11 cellular contexts compared by ENCODE assay signal in genomic region chr1:211632117-211632807, GRCh38. TPM values are rescaled to one million over a fixed set of nuclear protein-coding genes. Genes with fewer than 3 reads are reported as not detected.
A peak's percentile ranks its signal among the peaks of the same experiment; 100 is the strongest.
DNase-seq lines count a peak whose midpoint lies in the region; ATAC-seq, FAIRE-seq and TF ChIP-seq lines count a peak whose summit lies in the region.
"Had no signal": no experiment of that assay in that cellular context is flagged by ENCODE, and none has a peak within 500 bp of the region (broad histone marks: within the 10 kb centered on the region; RNA-seq: fewer than 3 reads in every experiment).

No MANE protein-coding gene starts in this region.

- no peaks in the 10 kb centered on the region for H3K36me3 ChIP-seq in K562 (ENCODE audit: control insufficient read depth, insufficient read depth, low read length)

- CTCF ChIA-PET in K562 (lab: Yijun Ruan, JAX; ENCODE audit: low intra/inter-chr PET ratio), result no interaction called here

- no peak overlapping the region for H3K27ac ChIP-seq in K562 (ENCODE audit: extremely low read depth, low read depth, low read length)

- TF ChIP-seq POLR2A in K562 (conservative IDR thresholded peaks at IDR 0.05), result no peak

- no peak for TF ChIP-seq CTCF in K562 (IDR thresholded peaks at IDR 0.05 in 2 of 3, conservative IDR thresholded peaks at IDR 0.05 in 1 of 3; ENCODE audit: insufficient read depth in 2 of 3, low read depth in 1 of 3, low read length in 3 of 3)
- no peak for TF ChIP-seq CTCF in omental fat pad (IDR thresholded peaks at IDR 0.05)

- no peak for TF ChIP-seq EP300 in K562 (IDR thresholded peaks at IDR 0.05; ENCODE audit: low read length)

- peak overlapping the region in 1 of 2 experiments; percentile 88; a peak in 1 of 4 replicates for H3K9ac ChIP-seq in K562 (ENCODE audit: insufficient read depth in 1 of 2, low read depth in 2 of 2, low read length in 2 of 2)

- H3K9me3 ChIP-seq in K562 (replicated peaks; ENCODE audit: control insufficient read depth, insufficient read depth, low read depth, low read length), result no peaks in the 10 kb centered on the region

- FAIRE-seq in K562 (lab: Jason Lieb, UNC), result no peak
- FAIRE-seq in frontal cortex (lab: Jason Lieb, UNC), result no peak

- H3K79me2 ChIP-seq in K562 (ENCODE audit: control insufficient read depth, insufficient read depth, low read length), result no peaks in the 10 kb centered on the region

- BruUV-seq in K562 (replicated peaks; lab: Mats Ljungman, UMichigan), result no TSS peak

- no peak overlapping the region for H3K4me2 ChIP-seq in K562 (ENCODE audit: insufficient read depth, low read length)

- H3K27me3 ChIP-seq in K562 (ENCODE audit: control insufficient read depth in 2 of 2, insufficient read depth in 2 of 2, low read length in 2 of 2), result no peaks in the 10 kb centered on the region

- H4K20me1 ChIP-seq in K562 (replicated peaks; ENCODE audit: control insufficient read depth, insufficient read depth, low read length), result no peaks in the 10 kb centered on the region

- no peaks in the 10 kb centered on the region for H3K9me1 ChIP-seq in K562 (ENCODE audit: control insufficient read depth, insufficient read depth, low read length)

- in situ Hi-C loops in K562 (cut with MboI), result no loop called here

- no peak for TF ChIP-seq RAD21 in K562 (CRISPR knock-in tag; conservative IDR thresholded peaks at IDR 0.05 in 1 of 2, IDR thresholded peaks at IDR 0.05 in 1 of 2)

- peak overlapping the region; percentile 99 for H2AFZ ChIP-seq in K562 (ENCODE audit: low read depth, low read length)

- POLR2A ChIA-PET in K562 (lab: Yijun Ruan, JAX), result interaction anchor here (0.7 to 3.9 kb wide), 9 partner anchors 9 to 107 kb away, joined by 3 to 21 read pairs (median 6); partner anchors contain the start of gene NEK2

- 94% methylated on average over 16 of the region's 16 CpGs for WGBS in K562 (ENCODE audit: insufficient coverage, low coverage, missing lambda C conversion rate)

- intact Hi-C loops in K562 (cut with micrococcal nuclease), result no loop called here

- H3K4me3 ChIP-seq in K562, result no peak overlapping the region

- ATAC-seq in GM19043 (IDR thresholded peaks at IDR 0.05; ENCODE audit: low read depth, unreplicated experiment) (peak; percentile 55), HG03108 (IDR thresholded peaks at IDR 0.05; ENCODE audit: unreplicated experiment) (peak; percentile 59), K562 (no peak), omental fat pad (ENCODE audit: low FRiP score) (no peak)

- H3K4me1 ChIP-seq in K562 (replicated peaks in 1 of 2; ENCODE audit: control insufficient read depth in 2 of 2, insufficient read depth in 2 of 2, low read length in 2 of 2), result peaks cover 35 to 42% of the 10 kb centered on the region in 2 experiments

- DNase-seq in K562 (ENCODE audit: extremely low read depth in 1 of 4, low spot score in 3 of 4), result no peak
- peak; percentile 59 for DNase-seq in renal cortical epithelial cell (ENCODE audit: low read depth)
- no peak for DNase-seq in frontal cortex (ENCODE audit: low spot score in 2 of 2)
- DNase-seq in omental fat pad (ENCODE audit: low spot score), result no peak
- no peak for DNase-seq in hypothalamus (lab: John Stamatoyannopoulos, UW)
- DNase-seq: central memory CD4-positive, alpha-beta T cell; DMS79; naive B cell; NCI-H2029 had no signal

TF ChIP-seq in K562, 482 proteins besides CTCF, POLR2A, EP300 and RAD21:
- TF ChIP-seq ZNF140 (CRISPR knock-in tag; IDR thresholded peaks at IDR 0.05) (no peak), TEAD2 (tag; IDR thresholded peaks at IDR 0.05) (no peak), CHD4 (IDR thresholded peaks at IDR 0.05; ENCODE audit: insufficient read depth, insufficient replicate concordance, low read depth, low read length, poor library complexity, severe bottlenecking) (no peak), RBFOX2 (IDR thresholded peaks at IDR 0.05; ENCODE audit: low read depth, low read length) (0 out of 2 replicates have a peak, but pooled peaks have one; percentile 16), CREB1 (IDR thresholded peaks at IDR 0.05) (0 out of 2 replicates have a peak, but pooled peaks have one; percentile 6), CREB1 (CRISPR knock-in tag; IDR thresholded peaks at IDR 0.05) (no peak)
TF ChIP-seq in K562: peak in this region for 2.

RNA-seq across cellular contexts. Expression of gene NEK2, which starts 43.2 kb away (rescaled TPM):
- total RNA-seq in K562 (2011; cell fraction: chromatin; rRNA removed; ENCODE audit: low replicate concordance), result 18.3 and 46.6 TPM in 2 replicates
- 15.0 and 17.2 TPM in 2 replicates for total RNA-seq in K562 (2011; cell fraction: nucleolus; rRNA removed)
- total RNA-seq in K562 (2011; cell fraction: nucleoplasm; rRNA removed), result 22.6 and 23.8 TPM in 2 replicates
- total RNA-seq in K562 (2014; rRNA removed) (54.4 and 65.8 TPM in 2 replicates), K562 (2014; rRNA removed; fragmentation: Illumina TruSeq; extraction: Trizol) (74.7 and 85.7 TPM in 2 replicates), K562 (2015; rRNA removed; fragmentation: Illumina TruSeq; extraction: Trizol) (64.5 and 72.1 TPM in 2 replicates), K562 (2021) (45.6 and 52.8 TPM in 2 replicates), renal cortical epithelial cell (0.85 and 15.1 TPM in 2 replicates), frontal cortex (2.9 TPM), omental fat pad (under 1 TPM in 2 of 4 donors, not detected in 2; 0.47 to 0.60 TPM)
- polyA plus RNA-seq in K562 (2011; rRNA removed) (53.3 and 69.7 TPM in 2 replicates), K562 (2014; fragmentation: Illumina TruSeq; extraction: Trizol) (66.4 and 75.9 TPM in 2 replicates), K562 (2014; fragmentation: Nextera tagmentation; extraction: Ambion mirVana) (10 to 100 TPM; 30.0 to 38.6 TPM), K562 (2014; rRNA removed) (48.6 and 66.4 TPM in 2 replicates)
- 17.1 and 29.6 TPM in 2 replicates for polyA plus RNA-seq in K562 (2011; cell fraction: cytosol; rRNA removed)
- polyA plus RNA-seq in K562 (2011; cell fraction: nucleus; rRNA removed), result 24.2 and 25.4 TPM in 2 replicates
- polyA plus RNA-seq in K562 (2012), result 42.5 and 47.0 TPM in 2 replicates
- 122 and 124 TPM in 2 replicates for polyA minus RNA-seq in K562 (2011; rRNA and poly(A)+ RNA removed)
- 30.9 and 39.3 TPM in 2 replicates for polyA minus RNA-seq in K562 (2011; cell fraction: cytosol; rRNA and poly(A)+ RNA removed)
- 23.6 and 35.4 TPM in 2 replicates for polyA minus RNA-seq in K562 (2011; cell fraction: nucleus; rRNA and poly(A)+ RNA removed)

RNA-seq across cellular contexts. Expression of gene SLC30A1, which starts 53.3 kb away (rescaled TPM):
- total RNA-seq in K562 (2011; cell fraction: chromatin; rRNA removed; ENCODE audit: low replicate concordance), result 11.4 and 24.0 TPM in 2 replicates
- total RNA-seq in K562 (2011; cell fraction: nucleolus; rRNA removed), result 14.2 and 15.8 TPM in 2 replicates
- 19.2 and 26.8 TPM in 2 replicates for total RNA-seq in K562 (2011; cell fraction: nucleoplasm; rRNA removed)
- total RNA-seq in K562 (2014; rRNA removed) (5.0 and 5.4 TPM in 2 replicates), K562 (2014; rRNA removed; fragmentation: Illumina TruSeq; extraction: Trizol) (11.9 and 12.0 TPM in 2 replicates), K562 (2015; rRNA removed; fragmentation: Illumina TruSeq; extraction: Trizol) (13.8 and 14.4 TPM in 2 replicates), K562 (2021) (13.1 and 14.6 TPM in 2 replicates), renal cortical epithelial cell (29.7 and 74.4 TPM in 2 replicates), frontal cortex (19.2 TPM), omental fat pad (10 to 100 TPM; 21.0 to 66.7 (median 37.1) TPM)
- polyA plus RNA-seq in K562 (2011; rRNA removed) (6.6 and 6.7 TPM in 2 replicates), K562 (2014; fragmentation: Illumina TruSeq; extraction: Trizol) (6.4 and 7.9 TPM in 2 replicates), K562 (2014; fragmentation: Nextera tagmentation; extraction: Ambion mirVana) (1 to 10 TPM; 4.1 to 4.2 TPM), K562 (2014; rRNA removed) (4.8 and 5.1 TPM in 2 replicates)
- 3.2 and 3.5 TPM in 2 replicates for polyA plus RNA-seq in K562 (2011; cell fraction: cytosol; rRNA removed)
- 4.1 and 5.4 TPM in 2 replicates for polyA plus RNA-seq in K562 (2011; cell fraction: nucleus; rRNA removed)
- 4.5 and 8.6 TPM in 2 replicates for polyA plus RNA-seq in K562 (2012)
- polyA minus RNA-seq in K562 (2011; rRNA and poly(A)+ RNA removed), result 15.2 and 23.0 TPM in 2 replicates
- polyA minus RNA-seq in K562 (2011; cell fraction: cytosol; rRNA and poly(A)+ RNA removed), result 8.5 and 10.6 TPM in 2 replicates
- 9.6 and 22.0 TPM in 2 replicates for polyA minus RNA-seq in K562 (2011; cell fraction: nucleus; rRNA and poly(A)+ RNA removed)

Comparison
In these comparisons a context has a peak if more than half of its experiments do, and no peak if none do; other contexts are left out.
1. ATAC-seq: peak in GM19043 (single experiment) and HG03108 (single experiment); none in K562 (single experiment) and omental fat pad (single experiment).